Comparison of ENCODE assay signal across 10 cellular contexts in the genomic region with DNA sequence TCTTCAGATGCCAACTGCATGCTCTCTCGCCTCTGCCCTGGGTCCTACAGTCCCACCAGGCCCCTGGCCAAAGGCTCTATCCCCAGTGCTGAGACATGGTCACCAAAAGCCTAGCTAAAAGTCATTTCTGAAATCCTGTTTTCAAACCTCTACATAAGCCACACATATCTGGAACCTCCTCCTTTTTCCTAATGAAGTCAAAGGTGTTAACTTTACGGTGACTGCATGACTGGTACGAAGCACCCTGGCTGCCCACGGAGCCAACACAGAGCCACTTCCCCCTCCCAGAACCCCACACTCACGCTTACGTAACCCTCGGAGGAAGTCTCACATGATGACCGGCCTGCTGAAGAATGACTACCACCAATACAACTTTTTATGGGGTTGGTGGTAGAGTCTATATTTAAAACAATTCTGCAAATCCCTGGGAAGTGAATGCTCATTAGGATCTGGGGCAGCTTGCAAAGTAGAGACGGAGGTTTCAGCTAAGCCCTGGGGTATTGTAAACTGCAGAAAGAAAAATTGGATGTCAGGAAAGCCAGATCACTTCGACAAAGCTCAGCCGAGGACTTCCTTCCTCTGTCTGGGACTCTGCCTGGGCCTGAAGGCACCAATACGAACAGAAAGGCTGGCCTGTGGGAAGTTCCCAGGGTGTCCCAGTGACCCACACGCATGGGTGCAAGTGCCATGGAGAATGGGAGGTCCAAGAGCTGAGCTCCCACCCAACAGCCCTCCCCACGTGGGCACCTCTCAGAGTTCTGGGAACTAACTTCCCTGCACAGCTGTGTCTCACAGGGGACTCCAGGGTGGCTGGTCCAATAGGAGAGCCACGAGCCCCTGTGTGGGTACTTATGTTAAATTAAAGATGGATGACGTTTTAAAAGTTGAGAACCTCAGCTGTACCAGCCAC. TPM values are rescaled to one million over a fixed set of nuclear protein-coding genes. Genes with fewer than 3 reads are reported as not detected.
DNase-seq lines count a peak whose midpoint lies in the region; ATAC-seq and TF ChIP-seq lines count a peak whose summit lies in the region.
"Had no signal": no experiment of that assay in that cellular context is flagged by ENCODE, and none has a peak within 500 bp of the region (broad histone marks: within the 10 kb centered on the region; RNA-seq: fewer than 3 reads in every experiment).

No MANE protein-coding gene starts in this region.

- DNase-seq in GM23248 (peak; percentile 58), Peyer's patch (peak in 2 of 3 donors; percentile 27 to 30), foreskin fibroblast (peak; percentile 29 to 64), skeletal muscle cell (ENCODE audit: low read depth) (peak; percentile 43), iPS-NIHi7 (ENCODE audit: extremely low spot score) (no peak), NCI-H82 (lab: John Stamatoyannopoulos, UW) (no peak)
- DNase-seq: effector CD4-positive, alpha-beta T cell; NCI-H1105 treated with DMSO at 0.1 percent for 48 hours had no signal

- in situ Hi-C loops in GM23248 (cut with MboI): no loop called here

- no peak overlapping the region for H2AFZ ChIP-seq in GM23248

- H3K4me2 ChIP-seq in GM23248 (ENCODE audit: unreplicated experiment): no peak overlapping the region

- H3K4me3 ChIP-seq in GM23248 (no peak overlapping the region), Peyer's patch (no peak overlapping the region), foreskin fibroblast (ENCODE audit: low read depth in 1 of 2, low read length in 2 of 2) (no peak overlapping the region), skeletal muscle cell (ENCODE audit: low read depth, low read length) (no peak overlapping the region)

- H4K20me1 ChIP-seq in GM23248 (ENCODE audit: insufficient read depth): no peaks in the 10 kb centered on the region

- H3K4me1 ChIP-seq in GM23248 (ENCODE audit: insufficient read depth): peaks cover 17% of the 10 kb centered on the region; the same call in 1 of the 2 replicates
- peaks cover 0 to 12% (median 0%) of the 10 kb centered on the region in 4 donors for H3K4me1 ChIP-seq in Peyer's patch

- no peak for ATAC-seq in HG03460 (IDR thresholded peaks at IDR 0.05; ENCODE audit: unreplicated experiment)
- no peak for ATAC-seq in HG03571 (IDR thresholded peaks at IDR 0.05; ENCODE audit: unreplicated experiment)

- TF ChIP-seq CTCF in Peyer's patch (IDR thresholded peaks at IDR 0.05) (no peak), foreskin fibroblast (IDR thresholded peaks at IDR 0.05; ENCODE audit: low read depth, low read length) (no peak)

- WGBS in GM23248 (ENCODE audit: low coverage in 1 of 2, low lambda C conversion rate in 2 of 2, missing lambda C conversion rate in 2 of 2), 2 experiments: 59 to 61% methylated on average over 16 of the region's 16 CpGs

- H3K9me2 ChIP-seq in GM23248 (ENCODE audit: insufficient read depth): no peaks in the 10 kb centered on the region

- no peaks in the 10 kb centered on the region for H3K79me2 ChIP-seq in GM23248 (ENCODE audit: insufficient read depth)

- no peak overlapping the region for H3K9ac ChIP-seq in GM23248

- peak overlapping the region; percentile 21; the same call in 1 of the 2 replicates for H3K27ac ChIP-seq in GM23248
- no peak overlapping the region for H3K27ac ChIP-seq in Peyer's patch

- H3F3A ChIP-seq in GM23248 (ENCODE audit: insufficient read depth): peaks cover 10% of the 10 kb centered on the region; the same call in 1 of the 2 replicates

- H3K9me3 ChIP-seq in GM23248 (ENCODE audit: low read depth) (no peaks in the 10 kb centered on the region), Peyer's patch (no peaks in the 10 kb centered on the region)

- H3K27me3 ChIP-seq in GM23248 (replicated peaks; ENCODE audit: insufficient read depth): no peaks in the 10 kb centered on the region
- H3K27me3 ChIP-seq in Peyer's patch: no peaks in the 10 kb centered on the region

- no peaks in the 10 kb centered on the region for H3K36me3 ChIP-seq in GM23248 (ENCODE audit: low read depth)
- H3K36me3 ChIP-seq in Peyer's patch: no peaks in the 10 kb centered on the region

- TF ChIP-seq POLR2A in Peyer's patch (IDR thresholded peaks at IDR 0.05): no peak

RNA-seq across cellular contexts. Expression of a gene that starts 50.7 kb away (rescaled TPM):
- total RNA-seq in GM23248 (2014; rRNA removed; shearing (Covaris generic)): 8.4 and 9.4 TPM in 2 replicates
- 4.7 and 5.1 TPM in 2 replicates for polyA plus RNA-seq in GM23248 (2016; fragmentation: Nextera tagmentation; extraction: Ambion mirVana)
- 10 to 100 TPM in 3 of 4 donors, 1 to 10 TPM in 1; 5.8 to 97.8 (median 59.4) TPM for total RNA-seq in Peyer's patch

Comparison
In these comparisons a context has a peak if more than half of its experiments do, and no peak if none do; other contexts are left out.
1. DNase-seq: peak in GM23248 (single experiment), Peyer's patch (2 of 3), foreskin fibroblast (2 of 2) and skeletal muscle cell (single experiment); none in iPS-NIHi7 (single experiment) and NCI-H82 (single experiment).